In the genomic region with DNA sequence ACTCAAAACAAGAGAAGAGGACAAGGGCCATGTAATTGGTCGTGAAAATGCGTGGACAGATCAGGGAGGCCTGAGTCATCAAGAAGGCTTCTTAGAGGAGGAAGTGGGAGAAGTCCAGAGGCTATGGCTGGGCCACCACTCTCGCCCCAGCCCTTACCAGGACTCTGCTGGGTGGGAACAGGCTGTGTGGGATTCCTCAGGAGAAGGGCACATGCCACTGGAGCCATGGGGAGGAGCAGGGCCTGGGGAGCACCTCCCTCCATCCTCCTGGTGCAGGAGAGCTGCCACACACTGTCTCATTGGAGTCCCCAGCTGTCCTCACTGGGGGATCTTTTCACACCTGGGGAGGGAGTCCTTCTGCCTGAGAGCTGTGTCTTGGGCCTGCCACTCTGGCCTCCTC, we compare ENCODE assay signal across 18 cellular contexts. TPM values are rescaled to one million over a fixed set of nuclear protein-coding genes. Genes with fewer than 3 reads are reported as not detected.
A peak's percentile ranks its signal among the peaks of the same experiment; 100 is the strongest.
DNase-seq lines count a peak whose midpoint lies in the region; ATAC-seq and TF ChIP-seq lines count a peak whose summit lies in the region.
"Had no signal": no experiment of that assay in that cellular context is flagged by ENCODE, and none has a peak within 500 bp of the region (broad histone marks: within the 10 kb centered on the region; RNA-seq: fewer than 3 reads in every experiment).

No MANE protein-coding gene starts in this region.

- no peaks in the 10 kb centered on the region for H3K79me1 ChIP-seq in mesenchymal stem cell (replicated peaks; ENCODE audit: low read length, poor library complexity, severe bottlenecking)

- H3K27me3 ChIP-seq in Caco-2 (replicated peaks; ENCODE audit: control insufficient read depth, insufficient read depth, low read length) (no peaks in the 10 kb centered on the region), mesenchymal stem cell (ENCODE audit: control insufficient read depth in 1 of 2, insufficient read depth in 1 of 2, low read length in 2 of 2) (peaks cover 0 to 2% of the 10 kb centered on the region in 2 experiments), prostate gland (replicated peaks; ENCODE audit: insufficient read depth) (no peaks in the 10 kb centered on the region)
- H3K27me3 ChIP-seq: cardiac muscle cell, left lung had no signal

- peak overlapping the region; percentile 93 for H3K27ac Mint-ChIP-seq in Caco-2 (ENCODE audit: unreplicated experiment)

- no peak overlapping the region for H3K4me3 Mint-ChIP-seq in Caco-2 (ENCODE audit: unreplicated experiment)
- H3K4me3 Mint-ChIP-seq: naive B cell had no signal

- H3K9me3 Mint-ChIP-seq in Caco-2 (ENCODE audit: unreplicated experiment) = no peaks in the 10 kb centered on the region

- H3K4ac ChIP-seq in mesenchymal stem cell (ENCODE audit: low read depth in 1 of 2, low read length in 2 of 2) = peak overlapping the region in 1 of 2 experiments; percentile 9

- H2BK12ac ChIP-seq in mesenchymal stem cell (ENCODE audit: low read length in 2 of 2) = peak overlapping the region in 1 of 2 experiments; percentile 25

- H3K27ac ChIP-seq in mesenchymal stem cell (ENCODE audit: low read length, poor library complexity, severe bottlenecking) (no peak overlapping the region), prostate gland (no peak overlapping the region)
- H3K27ac ChIP-seq: cardiac muscle cell, left lung, tibial nerve had no signal

- no peak overlapping the region for H2BK15ac ChIP-seq in mesenchymal stem cell (ENCODE audit: low read depth, poor library complexity, severe bottlenecking)

- peak overlapping the region; percentile 17 to 77 for H3K18ac ChIP-seq in mesenchymal stem cell (ENCODE audit: low read depth in 1 of 2, low read length in 2 of 2)

- no peak overlapping the region for H3K4me2 ChIP-seq in mesenchymal stem cell (ENCODE audit: low read length, poor library complexity, severe bottlenecking)

- no peak for TF ChIP-seq POLR2A in NB4 (IDR thresholded peaks at IDR 0.05; ENCODE audit: extremely low read depth, insufficient read length)
- TF ChIP-seq POLR2A in prostate gland (IDR thresholded peaks at IDR 0.05) = no peak

- no peak overlapping the region for H2AFZ ChIP-seq in mesenchymal stem cell (ENCODE audit: low read depth, low read length)

- intact Hi-C loops in Caco-2 (cut with micrococcal nuclease; ENCODE audit: unreplicated experiment) (no loop called here), prostate gland (cut with DNase I) (no loop called here)

- no peaks in the 10 kb centered on the region for H3K9me3 ChIP-seq in Caco-2
- H3K9me3 ChIP-seq in mesenchymal stem cell (ENCODE audit: control insufficient read depth, low read length) = no peaks in the 10 kb centered on the region
- no peaks in the 10 kb centered on the region for H3K9me3 ChIP-seq in prostate gland
- H3K9me3 ChIP-seq: tibial nerve had no signal

- no peak overlapping the region for H3K9ac ChIP-seq in mesenchymal stem cell (ENCODE audit: low read length)

- CTCF ChIA-PET in Caco-2 (lab: Charles Lee) = interaction anchor here (0.6 kb wide), 1 partner anchor 9 kb away, joined by 3 read pairs; a partner anchor contains a TSS

- peak overlapping the region; percentile 34 for H4K91ac ChIP-seq in mesenchymal stem cell (ENCODE audit: low read length)

- no peak overlapping the region for H3K14ac ChIP-seq in mesenchymal stem cell (ENCODE audit: low read length in 2 of 2)

- no peak overlapping the region for H3K4me3 ChIP-seq in Caco-2 (ENCODE audit: low read depth, low read length)
- H3K4me3 ChIP-seq in NB4 (ENCODE audit: low read depth, low read length) = no peak overlapping the region
- no peak overlapping the region for H3K4me3 ChIP-seq in cardiac fibroblast (replicated peaks in 1 of 2; ENCODE audit: low read depth in 2 of 2, low read length in 2 of 2)
- no peak overlapping the region for H3K4me3 ChIP-seq in mesenchymal stem cell (ENCODE audit: insufficient read depth in 1 of 2, low read depth in 1 of 2, low read length in 2 of 2)
- no peak overlapping the region for H3K4me3 ChIP-seq in prostate gland
- H3K4me3 ChIP-seq: cardiac muscle cell, left lung, tibial nerve had no signal

- TF ChIP-seq CTCF in Caco-2 (IDR thresholded peaks at IDR 0.05; ENCODE audit: insufficient read depth in 1 of 2, low read depth in 1 of 2, low read length in 1 of 2, severe bottlenecking in 1 of 2, unreplicated experiment in 1 of 2) = no peak
- no peak for TF ChIP-seq CTCF in NB4 (IDR thresholded peaks at IDR 0.05; ENCODE audit: low read depth, low read length)
- TF ChIP-seq CTCF in cardiac fibroblast (IDR thresholded peaks at IDR 0.05; ENCODE audit: low read depth, low read length) = no peak
- TF ChIP-seq CTCF in prostate gland (IDR thresholded peaks at IDR 0.05) = no peak

- ATAC-seq in HG02588 (IDR thresholded peaks at IDR 0.05; ENCODE audit: unreplicated experiment) (no peak), GM19397 (IDR thresholded peaks at IDR 0.05; ENCODE audit: unreplicated experiment) (no peak)
- ATAC-seq: left lung had no signal

- H2AK5ac ChIP-seq in mesenchymal stem cell (ENCODE audit: low read length, severe bottlenecking) = no peak overlapping the region

- no peak overlapping the region for H2BK120ac ChIP-seq in mesenchymal stem cell (ENCODE audit: low read depth, low read length)

- peaks cover 6% of the 10 kb centered on the region for H3K36me3 Mint-ChIP-seq in Caco-2 (ENCODE audit: insufficient read depth, unreplicated experiment)
- H3K36me3 Mint-ChIP-seq: naive B cell had no signal

- POLR2A ChIA-PET in Caco-2 (lab: Charles Lee) = no interaction called here

- no peak overlapping the region for H3K23ac ChIP-seq in mesenchymal stem cell (ENCODE audit: low read length in 2 of 2)

- peaks cover 42% of the 10 kb centered on the region for H3K4me1 Mint-ChIP-seq in Caco-2 (ENCODE audit: low read depth, unreplicated experiment)

- no peaks in the 10 kb centered on the region for H3K36me3 ChIP-seq in Caco-2 (ENCODE audit: control insufficient read depth, insufficient read depth, low read length)
- H3K36me3 ChIP-seq in mesenchymal stem cell (ENCODE audit: control insufficient read depth in 1 of 2, insufficient read depth in 2 of 2, low read depth in 1 of 2, low read length in 2 of 2) = no peaks in the 10 kb centered on the region
- H3K36me3 ChIP-seq in prostate gland = no peaks in the 10 kb centered on the region
- H3K36me3 ChIP-seq: cardiac muscle cell, left lung, tibial nerve had no signal

- no TSS peak for BruUV-seq in Caco-2 (replicated peaks; lab: Mats Ljungman, UMichigan)

- H4K8ac ChIP-seq in mesenchymal stem cell (ENCODE audit: low read length) = peak overlapping the region; percentile 20

- peaks cover 50% of the 10 kb centered on the region for H3K4me1 ChIP-seq in Caco-2
- H3K4me1 ChIP-seq in mesenchymal stem cell (ENCODE audit: control insufficient read depth, insufficient read depth, low read depth, low read length) = peaks cover 40% of the 10 kb centered on the region
- peaks cover 8% of the 10 kb centered on the region for H3K4me1 ChIP-seq in prostate gland (replicated peaks)

- no peak for DNase-seq in Caco-2
- peak; percentile 58 for DNase-seq in NB4 (ENCODE audit: low read depth)
- DNase-seq in cardiac fibroblast (ENCODE audit: low read depth in 2 of 2) = peak; percentile 21 to 39
- peak; percentile 47 for DNase-seq in mesenchymal stem cell
- DNase-seq in NCI-H1417 treated with DMSO at 0.1 percent for 48 hours (lab: John Stamatoyannopoulos, UW) = no peak
- DNase-seq in prostate gland (ENCODE audit: low spot score) = no peak
- DNase-seq: DMS53; hypothalamus; left lung; naive B cell; NCI-H1417; NCI-H510A; SHP77 treated with DMSO at 0.1 percent for 48 hours; stimulated activated CD4-positive, alpha-beta T cell treated with anti-CD3 and anti-CD28 coated beads, Interleukin-2, amount 100 ng/mL, for 48 hours had no signal

- no peaks in the 10 kb centered on the region for H3K27me3 Mint-ChIP-seq in Caco-2 (ENCODE audit: insufficient read depth, unreplicated experiment)

- no peak overlapping the region for H2BK5ac ChIP-seq in mesenchymal stem cell (ENCODE audit: low read depth, low read length, poor library complexity, severe bottlenecking)

- 30% methylated on average over 3 of the region's 3 CpGs for WGBS in mesenchymal stem cell
- WGBS in prostate gland = 78% methylated on average over 3 of the region's 3 CpGs

RNA-seq across cellular contexts. Expression of a gene that starts 9.4 kb away (rescaled TPM):
- total RNA-seq in Caco-2 (2022) (56.5 and 59.4 TPM in 2 replicates), prostate gland (100 to 1,000 TPM in 1 of 2 donors, 10 to 100 TPM in 1; 92.6 to 132 TPM)
- polyA plus RNA-seq in mesenchymal stem cell (2013, experiment 1 of 2) = 50.6 TPM
- polyA plus RNA-seq in mesenchymal stem cell (2013, experiment 2 of 2) = 51.3 TPM

RNA-seq across cellular contexts. Expression of a gene that starts 20.0 kb away (rescaled TPM):
- total RNA-seq in Caco-2 (2022) = 67.3 and 69.9 TPM in 2 replicates
- 24.4 TPM for polyA plus RNA-seq in mesenchymal stem cell (2013, experiment 1 of 2)
- polyA plus RNA-seq in mesenchymal stem cell (2013, experiment 2 of 2) = 24.2 TPM
- total RNA-seq in prostate gland = 10 to 100 TPM; 53.7 to 72.3 TPM

Comparison
In these comparisons a context has a peak if more than half of its experiments do, and no peak if none do; other contexts are left out.
1. DNase-seq: peak in NB4 (single experiment), cardiac fibroblast (2 of 2) and mesenchymal stem cell (single experiment); none in Caco-2 (0 of 2), NCI-H1417 treated with DMSO at 0.1 percent for 48 hours (single experiment) and prostate gland (single experiment).